17 cellular contexts compared by ENCODE assay signal in the genomic region with DNA sequence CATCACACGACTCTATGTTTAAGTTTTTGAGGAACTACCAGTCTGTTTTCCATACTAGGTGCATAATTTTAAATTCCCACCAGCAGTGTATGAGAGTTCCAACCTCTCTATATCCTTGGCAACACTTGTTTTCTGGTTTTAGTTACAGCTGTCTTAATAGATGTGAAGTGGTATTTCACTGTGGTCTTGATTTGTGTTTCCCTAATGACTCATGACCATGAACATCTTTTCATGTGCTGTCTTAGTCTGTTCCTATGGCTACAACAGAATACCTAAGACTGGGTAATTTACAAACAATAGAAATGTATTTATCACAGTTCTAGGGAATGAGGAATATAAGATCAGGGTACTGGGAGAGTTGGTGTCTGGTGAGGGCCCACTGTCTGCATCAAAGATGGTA. TPM values are rescaled to one million over a fixed set of nuclear protein-coding genes. Genes with fewer than 3 reads are reported as not detected.
A peak's percentile ranks its signal among the peaks of the same experiment; 100 is the strongest.
DNase-seq lines count a peak whose midpoint lies in the region; ATAC-seq, FAIRE-seq and TF ChIP-seq lines count a peak whose summit lies in the region.
"Had no signal": no experiment of that assay in that cellular context is flagged by ENCODE, and none has a peak within 500 bp of the region (broad histone marks: within the 10 kb centered on the region; RNA-seq: fewer than 3 reads in every experiment).

No MANE protein-coding gene starts in this region.

- no peak overlapping the region for H3K27ac ChIP-seq in RWPE2 (ENCODE audit: poor library complexity, severe bottlenecking)
- H3K27ac ChIP-seq: esophagus squamous epithelium had no signal

- H3K4me3 Mint-ChIP-seq in activated CD4-positive, alpha-beta T cell treated with anti-CD3 and anti-CD28 coated beads for 36 hours: no peak overlapping the region
- H3K4me3 Mint-ChIP-seq: activated naive CD4-positive, alpha-beta T cell treated with anti-CD3 and anti-CD28 coated beads, Interleukin-2, amount 50 U/mL, for 24 hours; CD8-positive, alpha-beta T cell; WTC11 had no signal

- no peaks in the 10 kb centered on the region for H3K4me1 Mint-ChIP-seq in activated CD4-positive, alpha-beta T cell treated with anti-CD3 and anti-CD28 coated beads for 36 hours
- H3K4me1 Mint-ChIP-seq: activated naive CD4-positive, alpha-beta T cell treated with anti-CD3 and anti-CD28 coated beads, Interleukin-2, amount 50 U/mL, for 24 hours had no signal

- no peak for TF ChIP-seq CTCF in RWPE2 (IDR thresholded peaks at IDR 0.05; ENCODE audit: poor library complexity, severe bottlenecking)

- POLR2A ChIA-PET in activated CD4-positive, alpha-beta T cell treated with anti-CD3 and anti-CD28 coated beads for 36 hours (lab: Charles Lee): no interaction called here

- H3K36me3 ChIP-seq in RWPE2 (ENCODE audit: low read depth): no peaks in the 10 kb centered on the region
- H3K36me3 ChIP-seq: esophagus squamous epithelium, spleen had no signal

- CTCF ChIA-PET in activated CD4-positive, alpha-beta T cell treated with anti-CD3 and anti-CD28 coated beads for 36 hours (lab: Charles Lee): interaction anchor here (0.6 kb wide), 1 partner anchor 19 kb away, joined by 3 read pairs; no protein-coding TSS in a partner anchor

- FAIRE-seq in GM12892 (lab: Jason Lieb, UNC): no peak
- FAIRE-seq: A204.1 had no signal

- peaks cover 2% of the 10 kb centered on the region for H3K9me3 ChIP-seq in RWPE2 (ENCODE audit: severe bottlenecking)
- H3K9me3 ChIP-seq: esophagus squamous epithelium had no signal

- peak; percentile 19 for ATAC-seq in activated CD4-positive, alpha-beta T cell treated with anti-CD3 and anti-CD28 coated beads for 36 hours
- peak; percentile 91 for ATAC-seq in RWPE2 (ENCODE audit: low read depth)
- ATAC-seq: CD8-positive, alpha-beta T cell; WTC11 had no signal

- no peak overlapping the region for H3K27ac Mint-ChIP-seq in activated CD4-positive, alpha-beta T cell treated with anti-CD3 and anti-CD28 coated beads for 36 hours
- H3K27ac Mint-ChIP-seq: activated naive CD4-positive, alpha-beta T cell treated with anti-CD3 and anti-CD28 coated beads, Interleukin-2, amount 50 U/mL, for 24 hours; CD8-positive, alpha-beta T cell; WTC11 had no signal

- no peak for DNase-seq in activated CD4-positive, alpha-beta T cell treated with anti-CD3 and anti-CD28 coated beads for 36 hours
- DNase-seq in activated CD4-positive, alpha-beta T cell treated with anti-CD3 and anti-CD28 coated beads for 4 hours: no peak
- DNase-seq in RWPE2 (ENCODE audit: low spot score): no peak
- DNase-seq in fibroblast of peridontal ligament (ENCODE audit: extremely low read depth): peak; percentile 73
- DNase-seq in smooth muscle cell of the brain vasculature (ENCODE audit: low read depth, low spot score): peak; percentile 62
- no peak for DNase-seq in GM12892 (ENCODE audit: insufficient read length)
- DNase-seq in cardiac septum (ENCODE audit: low spot score): no peak
- no peak for DNase-seq in activated CD4-positive, CD25-positive, alpha-beta regulatory T cell treated with anti-CD3 and anti-CD28 coated beads, Interleukin-2, amount 50 U/mL, for 72 hours
- DNase-seq: CD8-positive, alpha-beta T cell; esophagus squamous epithelium; NCI-H1048; substantia nigra had no signal

- peaks cover 10% of the 10 kb centered on the region for H3K4me1 ChIP-seq in RWPE2 (ENCODE audit: insufficient read depth, poor library complexity, severe bottlenecking)
- H3K4me1 ChIP-seq: spleen had no signal

- no peak overlapping the region for H3K4me3 ChIP-seq in RWPE2 (ENCODE audit: severe bottlenecking)
- H3K4me3 ChIP-seq: esophagus squamous epithelium, spleen had no signal

- H3K27me3 Mint-ChIP-seq in activated CD4-positive, alpha-beta T cell treated with anti-CD3 and anti-CD28 coated beads for 36 hours: no peaks in the 10 kb centered on the region
- H3K27me3 Mint-ChIP-seq: activated naive CD4-positive, alpha-beta T cell treated with anti-CD3 and anti-CD28 coated beads, Interleukin-2, amount 50 U/mL, for 24 hours had no signal

- H3K9me3 Mint-ChIP-seq in activated CD4-positive, alpha-beta T cell treated with anti-CD3 and anti-CD28 coated beads for 36 hours (ENCODE audit: low read depth): peaks cover 1% of the 10 kb centered on the region
- H3K9me3 Mint-ChIP-seq: activated naive CD4-positive, alpha-beta T cell treated with anti-CD3 and anti-CD28 coated beads, Interleukin-2, amount 50 U/mL, for 24 hours had no signal

- TF ChIP-seq POLR2A in GM12892 (IDR thresholded peaks at IDR 0.05; ENCODE audit: low read depth, low read length): no peak

- H3K36me3 Mint-ChIP-seq in activated CD4-positive, alpha-beta T cell treated with anti-CD3 and anti-CD28 coated beads for 36 hours (ENCODE audit: low read depth): no peaks in the 10 kb centered on the region
- H3K36me3 Mint-ChIP-seq: activated naive CD4-positive, alpha-beta T cell treated with anti-CD3 and anti-CD28 coated beads, Interleukin-2, amount 50 U/mL, for 24 hours; CD8-positive, alpha-beta T cell had no signal

- intact Hi-C loops in activated CD4-positive, alpha-beta T cell treated with anti-CD3 and anti-CD28 coated beads for 36 hours (cut with DNase I, micrococcal nuclease): no loop called here
- intact Hi-C loops in cardiac septum (cut with DNase I): no loop called here

- no peaks in the 10 kb centered on the region for H3K27me3 ChIP-seq in RWPE2 (ENCODE audit: insufficient read depth, poor library complexity, severe bottlenecking)
- H3K27me3 ChIP-seq: esophagus squamous epithelium, spleen had no signal

RNA-seq across cellular contexts. Expression of a gene that starts 51.5 kb away (rescaled TPM):
- not detected for total RNA-seq in activated CD4-positive, alpha-beta T cell treated with anti-CD3 and anti-CD28 coated beads for 36 hours
- not detected for polyA plus RNA-seq in GM12892 (2012; ENCODE audit: missing spikeins)
- not detected for total RNA-seq in cardiac septum
- total RNA-seq: CD8-positive, alpha-beta T cell; lung microvascular endothelial cell had no signal

Comparison
In these comparisons a context has a peak if more than half of its experiments do, and no peak if none do; other contexts are left out.
1. DNase-seq: peak in fibroblast of peridontal ligament (single experiment) and smooth muscle cell of the brain vasculature (single experiment); none in activated CD4-positive, alpha-beta T cell treated with anti-CD3 and anti-CD28 coated beads for 36 hours (single experiment), activated CD4-positive, alpha-beta T cell treated with anti-CD3 and anti-CD28 coated beads for 4 hours (0 of 2), RWPE2 (single experiment), GM12892 (single experiment), cardiac septum (single experiment) and activated CD4-positive, CD25-positive, alpha-beta regulatory T cell treated with anti-CD3 and anti-CD28 coated beads, Interleukin-2, amount 50 U/mL, for 72 hours (single experiment).